20 cellular contexts compared by ENCODE assay signal in genomic region chr4:7362862-7363430, GRCh38.
"Had no signal": no experiment of that assay in that cellular context is flagged by ENCODE, and none has a peak within 500 bp of the region (broad histone marks: within the 10 kb centered on the region; RNA-seq: fewer than 3 reads in every experiment).

No MANE protein-coding gene starts in this region.

- H3K27me3 ChIP-seq: testis had no signal

- H3K4me1 ChIP-seq: foreskin keratinocyte, testis had no signal

- H3K27ac ChIP-seq: coronary artery, foreskin keratinocyte, psoas muscle, testis, tibial nerve had no signal

- H3K4me3 ChIP-seq: coronary artery, psoas muscle, testis, tibial nerve had no signal

- FAIRE-seq: endothelial cell of umbilical vein, keratinocyte had no signal

- H3K9me3 ChIP-seq: psoas muscle, testis, tibial nerve had no signal

- H3K36me3 ChIP-seq: tibial nerve had no signal

- ATAC-seq: foreskin keratinocyte; psoas muscle; sciatic nerve; stimulated activated effector memory CD8-positive, alpha-beta T cell treated with anti-CD3 and anti-CD28 coated beads, Interleukin-12 subunit alpha, Interleukin-12 subunit beta, amount 100 ng/mL, for 72 hours; stimulated activated naive CD8-positive, alpha-beta T cell treated with anti-CD3 and anti-CD28 coated beads, Interleukin-15, Interleukin-2, amounts not matched to agents 100 U/mL and 50 U/mL, for 24 hours had no signal

- DNase-seq: cerebellar nuclear complex; effector CD4-positive, alpha-beta T cell; endodermal cell; erythroblast; foreskin keratinocyte; immature natural killer cell; mesendoderm; naive B cell; psoas muscle; retina; stimulated activated CD4-positive, alpha-beta T cell treated with anti-CD3 and anti-CD28 coated beads, Interleukin-12 subunit alpha, Interleukin-12 subunit beta, amount 100 ng/mL, for 4 hours; stimulated activated CD4-positive, alpha-beta T cell treated with anti-CD3 and anti-CD28 coated beads, Interleukin-2, amount 100 ng/mL, for 48 hours; stimulated activated naive CD8-positive, alpha-beta T cell treated with anti-CD3 and anti-CD28 coated beads, Interleukin-15, Interleukin-2, amounts not matched to agents 100 U/mL and 50 U/mL, for 24 hours; testis had no signal
